1 cellular context compared by ENCODE assay signal in genomic region chrX:23736030-23736429, GRCh38.
TF ChIP-seq lines count a peak whose summit lies in the region.

No MANE protein-coding gene starts in this region.

TF ChIP-seq in WTC11, 78 proteins besides CTCF, POLR2A, EP300 and RAD21:
- no peak for TF ChIP-seq ESRRA (CRISPR knock-in tag; IDR thresholded peaks at IDR 0.05; ENCODE audit: borderline replicate concordance)
- TF ChIP-seq, protein P1, sequence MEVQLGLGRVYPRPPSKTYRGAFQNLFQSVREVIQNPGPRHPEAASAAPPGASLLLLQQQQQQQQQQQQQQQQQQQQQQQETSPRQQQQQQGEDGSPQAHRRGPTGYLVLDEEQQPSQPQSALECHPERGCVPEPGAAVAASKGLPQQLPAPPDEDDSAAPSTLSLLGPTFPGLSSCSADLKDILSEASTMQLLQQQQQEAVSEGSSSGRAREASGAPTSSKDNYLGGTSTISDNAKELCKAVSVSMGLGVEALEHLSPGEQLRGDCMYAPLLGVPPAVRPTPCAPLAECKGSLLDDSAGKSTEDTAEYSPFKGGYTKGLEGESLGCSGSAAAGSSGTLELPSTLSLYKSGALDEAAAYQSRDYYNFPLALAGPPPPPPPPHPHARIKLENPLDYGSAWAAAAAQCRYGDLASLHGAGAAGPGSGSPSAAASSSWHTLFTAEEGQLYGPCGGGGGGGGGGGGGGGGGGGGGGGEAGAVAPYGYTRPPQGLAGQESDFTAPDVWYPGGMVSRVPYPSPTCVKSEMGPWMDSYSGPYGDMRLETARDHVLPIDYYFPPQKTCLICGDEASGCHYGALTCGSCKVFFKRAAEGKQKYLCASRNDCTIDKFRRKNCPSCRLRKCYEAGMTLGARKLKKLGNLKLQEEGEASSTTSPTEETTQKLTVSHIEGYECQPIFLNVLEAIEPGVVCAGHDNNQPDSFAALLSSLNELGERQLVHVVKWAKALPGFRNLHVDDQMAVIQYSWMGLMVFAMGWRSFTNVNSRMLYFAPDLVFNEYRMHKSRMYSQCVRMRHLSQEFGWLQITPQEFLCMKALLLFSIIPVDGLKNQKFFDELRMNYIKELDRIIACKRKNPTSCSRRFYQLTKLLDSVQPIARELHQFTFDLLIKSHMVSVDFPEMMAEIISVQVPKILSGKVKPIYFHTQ (CRISPR knock-in tag; IDR thresholded peaks at IDR 0.05), result no peak
- no peak for TF ChIP-seq PRDM15 (CRISPR knock-in tag; IDR thresholded peaks at IDR 0.05)
- no peak for TF ChIP-seq NFYB (CRISPR knock-in tag; conservative IDR thresholded peaks at IDR 0.05; ENCODE audit: low read depth)
- TF ChIP-seq AFF4 (CRISPR knock-in tag; IDR thresholded peaks at IDR 0.05; ENCODE audit: borderline replicate concordance), result no peak
- TF ChIP-seq ZNF396 (CRISPR knock-in tag; IDR thresholded peaks at IDR 0.05; ENCODE audit: borderline replicate concordance), result no peak
- TF ChIP-seq, protein P2, sequence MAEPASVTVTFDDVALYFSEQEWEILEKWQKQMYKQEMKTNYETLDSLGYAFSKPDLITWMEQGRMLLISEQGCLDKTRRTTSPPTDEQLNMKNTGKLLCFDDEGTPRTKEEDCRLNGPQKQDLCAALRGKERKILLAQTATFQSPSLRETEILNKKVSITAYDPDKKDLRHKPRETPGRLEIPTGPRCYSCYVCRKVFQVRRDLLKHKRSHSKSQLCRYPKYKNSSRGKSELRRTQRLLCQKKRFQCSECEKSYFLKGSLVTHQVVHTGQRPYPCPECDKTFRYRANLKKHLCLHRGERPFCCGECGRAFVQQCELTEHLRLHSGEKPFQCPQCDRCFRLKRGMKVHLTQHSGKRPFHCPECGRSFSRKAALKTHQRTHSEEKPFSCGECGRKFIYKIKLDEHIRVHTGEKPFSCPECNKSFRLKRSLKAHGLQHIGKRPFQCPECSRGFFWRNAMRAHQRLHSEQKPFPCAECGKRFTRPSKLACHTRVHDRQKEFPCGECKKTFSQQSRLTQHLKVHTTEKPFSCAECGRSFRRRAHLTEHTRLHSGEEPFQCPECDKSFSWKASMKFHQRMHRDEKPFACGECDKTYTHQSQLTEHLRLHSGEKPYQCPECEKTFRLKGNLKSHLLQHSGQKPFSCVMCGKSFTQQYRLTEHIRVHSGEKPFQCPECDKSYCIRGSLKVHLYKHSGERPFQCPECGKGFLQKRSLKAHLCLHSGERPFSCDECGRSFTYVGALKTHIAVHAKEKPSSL (CRISPR knock-in tag; conservative IDR thresholded peaks at IDR 0.05), result no peak
- no peak for TF ChIP-seq TEAD1 (CRISPR knock-in tag; IDR thresholded peaks at IDR 0.05)
- TF ChIP-seq ZBTB21 (CRISPR knock-in tag; IDR thresholded peaks at IDR 0.05; ENCODE audit: borderline replicate concordance), result no peak
- no peak for TF ChIP-seq ZNF512 (CRISPR knock-in tag; IDR thresholded peaks at IDR 0.05; ENCODE audit: borderline replicate concordance)
- no peak for TF ChIP-seq NR2C2 (CRISPR knock-in tag; IDR thresholded peaks at IDR 0.05)
TF ChIP-seq in WTC11: peak in this region for 0.
